23 cellular contexts compared by ENCODE assay signal in genomic region chr1:184660462-184661191, GRCh38.
"Had no signal": no experiment of that assay in that cellular context is flagged by ENCODE, and none has a peak within 500 bp of the region (broad histone marks: within the 10 kb centered on the region; RNA-seq: fewer than 3 reads in every experiment).

No MANE protein-coding gene starts in this region.

- H3K27ac Mint-ChIP-seq: activated B cell treated with CpG ODN at 0.5 μM for 24 hours; activated CD4-positive, alpha-beta T cell treated with anti-CD3 and anti-CD28 coated beads, Interleukin-2, amount 10 ng/mL, durations not matched to agents 24 days and 14 days; activated CD8-positive, alpha-beta memory T cell treated with anti-CD3 and anti-CD28 coated beads, Interleukin-2, amount 10 ng/mL, durations not matched to agents 7 days and 5 days; activated naive CD4-positive, alpha-beta T cell treated with anti-CD3 and anti-CD28 coated beads, Interleukin-2, amount 50 U/mL, for 72 hours; activated naive CD8-positive, alpha-beta T cell treated with anti-CD3 and anti-CD28 coated beads, Interleukin-2, amount 50 U/mL, for 24 hours; activated T-cell treated with anti-CD3 and anti-CD28 coated beads, Interleukin-2, amount 50 U/mL, for 24 hours; T-helper 17 cell had no signal

- H3K36me3 Mint-ChIP-seq: activated CD8-positive, alpha-beta memory T cell treated with anti-CD3 and anti-CD28 coated beads, Interleukin-2, amount 10 ng/mL, durations not matched to agents 7 days and 5 days; activated naive CD4-positive, alpha-beta T cell treated with anti-CD3 and anti-CD28 coated beads, Interleukin-2, amount 50 U/mL, for 72 hours had no signal

- H3K4me3 Mint-ChIP-seq: activated B cell treated with CpG ODN at 0.5 μM for 24 hours; activated CD4-positive, alpha-beta T cell treated with anti-CD3 and anti-CD28 coated beads, Interleukin-2, amount 10 ng/mL, durations not matched to agents 24 days and 14 days; activated CD8-positive, alpha-beta memory T cell treated with anti-CD3 and anti-CD28 coated beads, Interleukin-2, amount 10 ng/mL, durations not matched to agents 7 days and 5 days; activated naive CD8-positive, alpha-beta T cell treated with anti-CD3 and anti-CD28 coated beads, Interleukin-2, amount 50 U/mL, for 24 hours; activated T-cell treated with anti-CD3 and anti-CD28 coated beads, Interleukin-2, amount 50 U/mL, for 24 hours; T-helper 17 cell had no signal

- H3K27me3 ChIP-seq: brain microvascular endothelial cell had no signal

- H3K36me3 ChIP-seq: brain microvascular endothelial cell had no signal

- H3K27ac ChIP-seq: brain microvascular endothelial cell had no signal

- H3K9me3 Mint-ChIP-seq: activated B cell treated with CpG ODN at 0.5 μM for 24 hours; activated CD4-positive, alpha-beta T cell treated with anti-CD3 and anti-CD28 coated beads, Interleukin-2, amount 10 ng/mL, durations not matched to agents 24 days and 14 days; activated naive CD4-positive, alpha-beta T cell treated with anti-CD3 and anti-CD28 coated beads, Interleukin-2, amount 50 U/mL, for 72 hours; activated naive CD8-positive, alpha-beta T cell treated with anti-CD3 and anti-CD28 coated beads, Interleukin-2, amount 50 U/mL, for 24 hours; activated T-cell treated with anti-CD3 and anti-CD28 coated beads, Interleukin-2, amount 50 U/mL, for 24 hours had no signal

- H3K4me1 Mint-ChIP-seq: activated CD4-positive, alpha-beta T cell treated with anti-CD3 and anti-CD28 coated beads, Interleukin-2, amount 10 ng/mL, durations not matched to agents 24 days and 14 days had no signal

- DNase-seq: activated B cell treated with CpG ODN at 0.5 μM for 24 hours; activated CD4-positive, alpha-beta T cell treated with anti-CD3 and anti-CD28 coated beads for 1 hour; activated CD4-positive, alpha-beta T cell treated with anti-CD3 and anti-CD28 coated beads, Interleukin-2, amount 10 ng/mL, durations not matched to agents 24 days and 14 days; activated CD4-positive, alpha-beta T cell treated with anti-CD3 and anti-CD28 coated beads, Interleukin-2, amount 50 U/mL, for 48 hours; activated CD8-positive, alpha-beta memory T cell treated with anti-CD3 and anti-CD28 coated beads, Interleukin-2, amount 10 ng/mL, durations not matched to agents 7 days and 5 days; activated effector memory CD4-positive, alpha-beta T cell treated with anti-CD3 and anti-CD28 coated beads, Interleukin-2, amount 50 U/mL, for 16 hours; activated naive CD4-positive, alpha-beta T cell treated with Interleukin-2 at 50 U/mL for 16 hours; activated naive CD8-positive, alpha-beta T cell treated with anti-CD3 and anti-CD28 coated beads, Interleukin-2, amount 50 U/mL, for 24 hours; activated T-cell treated with anti-CD3 and anti-CD28 coated beads, Interleukin-2, amount 50 U/mL, for 24 hours; amygdala; brain microvascular endothelial cell; Karpas-422; NCI-H1092; NCI-H1436; NCI-H1694 treated with DMSO at 0.1 percent for 48 hours; NCI-H2029 treated with DMSO at 0.1 percent for 48 hours; NCI-H510A treated with DMSO at 0.1 percent for 48 hours; NCI-H69; SHP77 treated with DMSO at 0.1 percent for 48 hours; T-helper 17 cell; T-helper 9 cell had no signal

- FAIRE-seq: RCC 7860 had no signal

- ATAC-seq: activated CD8-positive, alpha-beta memory T cell treated with anti-CD3 and anti-CD28 coated beads, Interleukin-2, amount 10 ng/mL, durations not matched to agents 7 days and 5 days; activated naive CD4-positive, alpha-beta T cell treated with anti-CD3 and anti-CD28 coated beads, Interleukin-2, amount 50 U/mL, for 72 hours; activated naive CD8-positive, alpha-beta T cell treated with anti-CD3 and anti-CD28 coated beads, Interleukin-2, amount 50 U/mL, for 24 hours; T-helper 17 cell had no signal
